ENCODE assay signal across 1 cellular context in the genomic region with DNA sequence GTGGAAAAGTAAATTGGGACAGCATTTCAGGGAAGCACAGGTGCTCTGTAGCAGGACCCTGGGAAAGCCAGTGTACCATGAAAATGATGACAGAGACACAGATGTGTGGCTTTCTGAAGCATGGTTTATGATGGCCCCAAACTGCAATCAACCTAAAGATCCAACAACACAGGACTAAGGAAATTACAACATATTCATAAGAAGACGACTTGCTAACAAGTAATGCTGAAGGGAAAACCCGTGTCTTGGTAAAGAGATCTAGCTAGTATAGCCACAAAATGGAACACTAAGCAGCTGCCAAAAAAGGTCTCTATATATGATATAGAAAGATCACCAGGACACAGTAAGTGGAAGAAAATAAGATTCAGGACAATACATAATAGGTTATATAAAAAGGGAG.
TF ChIP-seq lines count a peak whose summit lies in the region.

No MANE protein-coding gene starts in this region.

TF ChIP-seq in GM23338, 12 proteins besides CTCF, POLR2A, EP300 and RAD21:
- TF ChIP-seq JUNB (IDR thresholded peaks at IDR 0.05; ENCODE audit: unreplicated experiment) (no peak), EZH2phosphoT487 (IDR thresholded peaks at IDR 0.05; ENCODE audit: unreplicated experiment) (no peak), STAT1 (IDR thresholded peaks at IDR 0.05; ENCODE audit: unreplicated experiment) (no peak)
